Comparison of ENCODE assay signal across 12 cellular contexts in genomic region chr18:3219621-3220335, GRCh38. TPM values are rescaled to one million over a fixed set of nuclear protein-coding genes. Genes with fewer than 3 reads are reported as not detected.
A peak's percentile ranks its signal among the peaks of the same experiment; 100 is the strongest.
DNase-seq lines count a peak whose midpoint lies in the region; ATAC-seq, FAIRE-seq and TF ChIP-seq lines count a peak whose summit lies in the region.
"Had no signal": no experiment of that assay in that cellular context is flagged by ENCODE, and none has a peak within 500 bp of the region (broad histone marks: within the 10 kb centered on the region; RNA-seq: fewer than 3 reads in every experiment).

Gene MYOM1, minus strand, starts transcription at chr18:3219968. Its CDS starts 4,745 bp downstream, at chr18:3215223.

- H3K9me3 Mint-ChIP-seq in activated CD4-positive, alpha-beta T cell treated with anti-CD3 and anti-CD28 coated beads, Interleukin-2, amount 10 ng/mL, durations not matched to agents 24 days and 14 days, result no peaks in the 10 kb centered on the region

- H3K4me3 ChIP-seq in pancreas, result peak within 1 kb of the TSS in 3 of 4 donors; percentile 7 to 44 (median 33)
- H3K4me3 ChIP-seq in aorta (ENCODE audit: low read length in 2 of 2), result peak within 1 kb of the TSS; percentile 82 to 94
- no peak within 1 kb of the TSS for H3K4me3 ChIP-seq in SJCRH30
- H3K4me3 ChIP-seq: SJSA1 had no signal

- H3K27me3 Mint-ChIP-seq in activated CD4-positive, alpha-beta T cell treated with anti-CD3 and anti-CD28 coated beads, Interleukin-2, amount 10 ng/mL, durations not matched to agents 24 days and 14 days, result peaks cover 3% of the 10 kb centered on the region

- intact Hi-C loops in activated CD4-positive, alpha-beta T cell treated with anti-CD3 and anti-CD28 coated beads, Interleukin-2, amount 10 ng/mL, durations not matched to agents 24 days and 14 days (cut with micrococcal nuclease), result no loop called here
- intact Hi-C loops in pancreas (cut with DNase I), result no loop called here
- intact Hi-C loops in aorta (cut with DNase I), result loop anchor here in 1 of 2 donors (5.0 kb wide), 1 partner anchor 37 kb away; no protein-coding TSS in a partner anchor

- peak within 1 kb of the TSS; percentile 60 for H3K27ac ChIP-seq in layer of hippocampus (ENCODE audit: low read depth, low read length)
- H3K27ac ChIP-seq in pancreas, result peak within 1 kb of the TSS; percentile 46 to 96 (median 72)
- peak within 1 kb of the TSS; percentile 60 to 90 for H3K27ac ChIP-seq in aorta (ENCODE audit: low read depth in 1 of 2, low read length in 2 of 2)
- H3K27ac ChIP-seq in SJCRH30, result no peak within 1 kb of the TSS
- H3K27ac ChIP-seq: SJSA1 had no signal

- ATAC-seq in pancreas, result peak; percentile 34 to 71 (median 56)
- peak; percentile 53 for ATAC-seq in aorta (ENCODE audit: low FRiP score)
- ATAC-seq in GM21515 (IDR thresholded peaks at IDR 0.05; ENCODE audit: unreplicated experiment), result no peak

- no peaks in the 10 kb centered on the region for H3K36me3 Mint-ChIP-seq in activated CD4-positive, alpha-beta T cell treated with anti-CD3 and anti-CD28 coated beads, Interleukin-2, amount 10 ng/mL, durations not matched to agents 24 days and 14 days (ENCODE audit: low read depth)

- no peak within 1 kb of the TSS for H3K27ac Mint-ChIP-seq in activated CD4-positive, alpha-beta T cell treated with anti-CD3 and anti-CD28 coated beads, Interleukin-2, amount 10 ng/mL, durations not matched to agents 24 days and 14 days

- H3K27me3 ChIP-seq in layer of hippocampus (ENCODE audit: control insufficient read depth, insufficient read depth, low read length) (no peaks in the 10 kb centered on the region), pancreas (no peaks in the 10 kb centered on the region), aorta (ENCODE audit: control insufficient read depth in 1 of 2, insufficient read depth in 2 of 2, low read length in 1 of 2) (no peaks in the 10 kb centered on the region), SJCRH30 (no peaks in the 10 kb centered on the region)
- H3K27me3 ChIP-seq: tibial nerve had no signal

- 31 to 34% methylated on average over 10 of the region's 10 CpGs for WGBS in pancreas, 2 donors
- 3 to 7% methylated on average over 10 of the region's 10 CpGs for WGBS in aorta, 2 donors

- H3K36me3 ChIP-seq in pancreas, result no peaks in the 10 kb centered on the region
- H3K36me3 ChIP-seq in aorta (ENCODE audit: control insufficient read depth in 1 of 2, insufficient read depth in 2 of 2, low read length in 1 of 2), result peaks cover 0 to under 1% of the 10 kb centered on the region in 2 donors
- H3K36me3 ChIP-seq in SJCRH30, result no peaks in the 10 kb centered on the region
- H3K36me3 ChIP-seq: SJSA1 had no signal

- TF ChIP-seq CTCF in pancreas (IDR thresholded peaks at IDR 0.05) (no peak), D721Med (IDR thresholded peaks at IDR 0.05; ENCODE audit: insufficient read depth, missing control alignments) (no peak)

- peaks cover 2% of the 10 kb centered on the region for H3K4me1 Mint-ChIP-seq in activated CD4-positive, alpha-beta T cell treated with anti-CD3 and anti-CD28 coated beads, Interleukin-2, amount 10 ng/mL, durations not matched to agents 24 days and 14 days

- H3K4me1 ChIP-seq in pancreas (peaks cover 14 to 32% (median 29%) of the 10 kb centered on the region in 3 donors), aorta (ENCODE audit: control insufficient read depth in 1 of 2, insufficient read depth in 2 of 2, low read length in 2 of 2) (peaks cover 0 to 5% of the 10 kb centered on the region in 2 donors), SJCRH30 (peaks cover 6% of the 10 kb centered on the region; the same call in 1 of the 2 replicates)
- H3K4me1 ChIP-seq: SJSA1 had no signal

- peak; percentile 37 for DNase-seq in activated CD4-positive, alpha-beta T cell treated with anti-CD3 and anti-CD28 coated beads, Interleukin-2, amount 10 ng/mL, durations not matched to agents 24 days and 14 days
- DNase-seq in activated CD4-positive, alpha-beta T cell treated with anti-CD3 and anti-CD28 coated beads for 48 hours, result no peak
- DNase-seq in pancreas, result no peak
- no peak for DNase-seq in aorta
- no peak for DNase-seq in D721Med (ENCODE audit: insufficient read length, low spot score)
- DNase-seq in SJCRH30, result no peak
- DNase-seq: 8988T, NCI-H1694 had no signal

- H3K4me3 Mint-ChIP-seq in activated CD4-positive, alpha-beta T cell treated with anti-CD3 and anti-CD28 coated beads, Interleukin-2, amount 10 ng/mL, durations not matched to agents 24 days and 14 days, result no peak within 1 kb of the TSS

- H3K9me3 ChIP-seq in pancreas (no peaks in the 10 kb centered on the region), aorta (ENCODE audit: control insufficient read depth, low read length) (no peaks in the 10 kb centered on the region), SJCRH30 (replicated peaks) (no peaks in the 10 kb centered on the region)
- H3K9me3 ChIP-seq: SJSA1, tibial nerve had no signal

- FAIRE-seq in pancreas (lab: Jason Lieb, UNC) (no peak), D721Med (lab: Jason Lieb, UNC) (no peak)

RNA-seq across cellular contexts. Expression of gene MYOM1, which starts in this region (rescaled TPM):
- 0.75 and 1.3 TPM in 2 replicates for total RNA-seq in activated CD4-positive, alpha-beta T cell treated with anti-CD3 and anti-CD28 coated beads, Interleukin-2, amount 10 ng/mL, durations not matched to agents 24 days and 14 days
- total RNA-seq in pancreas, result 10 to 100 TPM in 4 of 6 donors, 1 to 10 TPM in 2; 4.7 to 16.8 (median 12.1) TPM
- polyA plus RNA-seq in pancreas, result 10 to 100 TPM; 14.3 to 18.2 TPM
- 10 to 100 TPM; 26.3 to 63.8 TPM for total RNA-seq in aorta
- polyA plus RNA-seq in aorta, result 10 to 100 TPM; 15.8 to 26.4 TPM
- 0.06 and 0.23 TPM in 2 replicates for total RNA-seq in SJCRH30 (2014; rRNA removed; shearing (Covaris generic))
- total RNA-seq: SJSA1 had no signal
